Comparison of ENCODE assay signal across 26 cellular contexts in genomic region chr4:79662651-79663050, GRCh38.
"Had no signal": no experiment of that assay in that cellular context is flagged by ENCODE, and none has a peak within 500 bp of the region (broad histone marks: within the 10 kb centered on the region; RNA-seq: fewer than 3 reads in every experiment).

No MANE protein-coding gene starts in this region.

- H3K27me3 ChIP-seq: gastrocnemius medialis, heart left ventricle, hepatocyte, left lung, neural progenitor cell, sigmoid colon, tibial nerve, upper lobe of right lung, uterus had no signal

- H3K27ac ChIP-seq: gastrocnemius medialis, heart left ventricle, hepatocyte, left lung, neural progenitor cell, parathyroid adenoma, sigmoid colon, thoracic aorta, tibial nerve, upper lobe of right lung, uterus had no signal

- H3K4me1 ChIP-seq: gastrocnemius medialis, heart left ventricle, left lung, neural progenitor cell, parathyroid adenoma, tibial nerve, upper lobe of right lung, uterus had no signal

- ATAC-seq: esophagus mucosa; gastrocnemius medialis; heart left ventricle; left cardiac atrium; left lung; naive thymus-derived CD4-positive, alpha-beta T cell; right cardiac atrium; stimulated activated effector memory CD8-positive, alpha-beta T cell treated with anti-CD3 and anti-CD28 coated beads, Interleukin-12 subunit alpha, Interleukin-12 subunit beta, amount 100 ng/mL, for 72 hours; stimulated activated naive CD8-positive, alpha-beta T cell treated with anti-CD3 and anti-CD28 coated beads, Interleukin-15, Interleukin-2, amounts not matched to agents 100 U/mL and 50 U/mL, for 24 hours; upper lobe of right lung had no signal

- DNase-seq: cortex of kidney; foreskin fibroblast; gastrocnemius medialis; heart left ventricle; kidney; left cardiac atrium; left lung; mesendoderm; midbrain; naive thymus-derived CD4-positive, alpha-beta T cell; right cardiac atrium; sigmoid colon; stimulated activated CD4-positive, alpha-beta T cell treated with anti-CD3 and anti-CD28 coated beads, Interleukin-2, amount 100 ng/mL, for 24 hours; stimulated activated CD4-positive, alpha-beta T cell treated with anti-CD3 and anti-CD28 coated beads, Interleukin-4, amount 100 ng/mL, for 24 hours; stimulated activated naive CD8-positive, alpha-beta T cell treated with anti-CD3 and anti-CD28 coated beads, Interleukin-15, Interleukin-2, amounts not matched to agents 100 U/mL and 50 U/mL, for 24 hours; upper lobe of right lung; uterus had no signal

- H3K36me3 Mint-ChIP-seq: naive thymus-derived CD4-positive, alpha-beta T cell; stimulated activated effector memory CD8-positive, alpha-beta T cell treated with anti-CD3 and anti-CD28 coated beads, Interleukin-12 subunit alpha, Interleukin-12 subunit beta, amount 100 ng/mL, for 72 hours had no signal

- H3K4me2 ChIP-seq: hepatocyte, neural progenitor cell had no signal

- H3K79me2 ChIP-seq: hepatocyte, parathyroid adenoma had no signal

- H3K9me3 ChIP-seq: gastrocnemius medialis, thoracic aorta, upper lobe of right lung, uterus had no signal

- H2AFZ ChIP-seq: hepatocyte, neural progenitor cell, parathyroid adenoma had no signal

- H3K36me3 ChIP-seq: gastrocnemius medialis, heart left ventricle, left lung, neural progenitor cell, sigmoid colon, thoracic aorta, tibial nerve, upper lobe of right lung, uterus had no signal

- H3K27ac Mint-ChIP-seq: naive thymus-derived CD4-positive, alpha-beta T cell; neural progenitor cell; progenitor cell of endocrine pancreas; stimulated activated effector memory CD8-positive, alpha-beta T cell treated with anti-CD3 and anti-CD28 coated beads, Interleukin-12 subunit alpha, Interleukin-12 subunit beta, amount 100 ng/mL, for 72 hours had no signal

- H3K27me3 Mint-ChIP-seq: progenitor cell of endocrine pancreas had no signal

- H3K4me3 Mint-ChIP-seq: naive thymus-derived CD4-positive, alpha-beta T cell; nephron; neural progenitor cell; stimulated activated effector memory CD8-positive, alpha-beta T cell treated with anti-CD3 and anti-CD28 coated beads, Interleukin-12 subunit alpha, Interleukin-12 subunit beta, amount 100 ng/mL, for 72 hours had no signal

- H3K4me3 ChIP-seq: gastrocnemius medialis, heart left ventricle, hepatocyte, left lung, neural progenitor cell, sigmoid colon, thoracic aorta, tibial nerve, upper lobe of right lung, uterus had no signal

- H3K4me1 Mint-ChIP-seq: naive thymus-derived CD4-positive, alpha-beta T cell; nephron; stimulated activated effector memory CD8-positive, alpha-beta T cell treated with anti-CD3 and anti-CD28 coated beads, Interleukin-12 subunit alpha, Interleukin-12 subunit beta, amount 100 ng/mL, for 72 hours had no signal
